ENCODE assay signal across 1 cellular context in genomic region chr21:36385233-36385908, GRCh38.
TF ChIP-seq lines count a peak whose summit lies in the region.

Gene CHAF1B (plus strand): TSS chr21:36385392. CDS start chr21:36386137, 745 bp downstream.

TF ChIP-seq in HEK293, 187 proteins besides CTCF, POLR2A, EP300 and RAD21 (continued from another document):
- TF ChIP-seq ZBTB11 (tag by site-specific recombination; conservative IDR thresholded peaks at IDR 0.05; ENCODE audit: low read depth) (peak; percentile 84), PRDM10 (tag by site-specific recombination; IDR thresholded peaks at IDR 0.05) (peak; percentile 77), ZNF785 (tag by site-specific recombination; IDR thresholded peaks at IDR 0.05) (no peak), SP2 (tag by site-specific recombination; IDR thresholded peaks at IDR 0.05) (peak; percentile 86), ZNF692 (tag by site-specific recombination; IDR thresholded peaks at IDR 0.05) (peak; percentile 40; the same call in 1 of the 2 replicates), ZNF140 (tag by site-specific recombination; IDR thresholded peaks at IDR 0.05) (no peak), SALL2 (tag by site-specific recombination; IDR thresholded peaks at IDR 0.05; ENCODE audit: borderline replicate concordance) (no peak), IKZF3 (tag by site-specific recombination; IDR thresholded peaks at IDR 0.05) (0 out of 2 replicates have a peak, but pooled peaks have one; percentile 54), EGR2 (tag by site-specific recombination; IDR thresholded peaks at IDR 0.05; ENCODE audit: low read depth) (peak; percentile 76), GLIS1 (tag by site-specific recombination; IDR thresholded peaks at IDR 0.05) (peak; percentile 72), SP3 (tag by site-specific recombination; IDR thresholded peaks at IDR 0.05) (peak; percentile 97), KLF9 (tag by site-specific recombination; IDR thresholded peaks at IDR 0.05; ENCODE audit: low read depth) (peak; percentile 71; the same call in 1 of the 2 replicates), ZFHX2 (tag by site-specific recombination; conservative IDR thresholded peaks at IDR 0.05) (peak; percentile 81), KLF7 (tag by site-specific recombination; IDR thresholded peaks at IDR 0.05; ENCODE audit: borderline replicate concordance) (no peak), WT1 (tag by site-specific recombination; IDR thresholded peaks at IDR 0.05) (peak; percentile 3; the same call in 1 of the 2 replicates), KLF8 (tag by site-specific recombination; IDR thresholded peaks at IDR 0.05) (0 out of 2 replicates have a peak, but pooled peaks have one; percentile 59), ZNF596 (tag by site-specific recombination; IDR thresholded peaks at IDR 0.05) (0 out of 2 replicates have a peak, but pooled peaks have one; percentile 31), ZNF433 (tag by site-specific recombination; IDR thresholded peaks at IDR 0.05; ENCODE audit: low read depth) (no peak), ZBTB20 (tag by site-specific recombination; IDR thresholded peaks at IDR 0.05) (peak; percentile 94), ZNF341 (tag by site-specific recombination; IDR thresholded peaks at IDR 0.05; ENCODE audit: low read depth) (no peak), ZBTB44 (tag by site-specific recombination; IDR thresholded peaks at IDR 0.05) (peak; percentile 7; the same call in 1 of the 2 replicates), ZSCAN30 (tag by site-specific recombination; IDR thresholded peaks at IDR 0.05) (0 out of 2 replicates have a peak, but pooled peaks have one; percentile 27), OSR2 (tag by site-specific recombination; IDR thresholded peaks at IDR 0.05) (no peak), ZNF677 (tag by site-specific recombination; IDR thresholded peaks at IDR 0.05) (0 out of 2 replicates have a peak, but pooled peaks have one; percentile 38), ZNF561 (tag by site-specific recombination; IDR thresholded peaks at IDR 0.05; ENCODE audit: borderline replicate concordance) (peak; percentile 68; the same call in 1 of the 2 replicates), ZBTB26 (tag by site-specific recombination; optimal IDR thresholded peaks at IDR 0.05) (peak; percentile 83), MEIS1 (CRISPR knock-in tag; IDR thresholded peaks at IDR 0.05; ENCODE audit: borderline replicate concordance) (no peak)
- TF ChIP-seq, protein P1, sequence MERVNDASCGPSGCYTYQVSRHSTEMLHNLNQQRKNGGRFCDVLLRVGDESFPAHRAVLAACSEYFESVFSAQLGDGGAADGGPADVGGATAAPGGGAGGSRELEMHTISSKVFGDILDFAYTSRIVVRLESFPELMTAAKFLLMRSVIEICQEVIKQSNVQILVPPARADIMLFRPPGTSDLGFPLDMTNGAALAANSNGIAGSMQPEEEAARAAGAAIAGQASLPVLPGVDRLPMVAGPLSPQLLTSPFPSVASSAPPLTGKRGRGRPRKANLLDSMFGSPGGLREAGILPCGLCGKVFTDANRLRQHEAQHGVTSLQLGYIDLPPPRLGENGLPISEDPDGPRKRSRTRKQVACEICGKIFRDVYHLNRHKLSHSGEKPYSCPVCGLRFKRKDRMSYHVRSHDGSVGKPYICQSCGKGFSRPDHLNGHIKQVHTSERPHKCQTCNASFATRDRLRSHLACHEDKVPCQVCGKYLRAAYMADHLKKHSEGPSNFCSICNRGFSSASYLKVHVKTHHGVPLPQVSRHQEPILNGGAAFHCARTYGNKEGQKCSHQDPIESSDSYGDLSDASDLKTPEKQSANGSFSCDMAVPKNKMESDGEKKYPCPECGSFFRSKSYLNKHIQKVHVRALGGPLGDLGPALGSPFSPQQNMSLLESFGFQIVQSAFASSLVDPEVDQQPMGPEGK (tag by site-specific recombination; IDR thresholded peaks at IDR 0.05): peak; percentile 42; the same call in 1 of the 2 replicates
